In the genomic region with DNA sequence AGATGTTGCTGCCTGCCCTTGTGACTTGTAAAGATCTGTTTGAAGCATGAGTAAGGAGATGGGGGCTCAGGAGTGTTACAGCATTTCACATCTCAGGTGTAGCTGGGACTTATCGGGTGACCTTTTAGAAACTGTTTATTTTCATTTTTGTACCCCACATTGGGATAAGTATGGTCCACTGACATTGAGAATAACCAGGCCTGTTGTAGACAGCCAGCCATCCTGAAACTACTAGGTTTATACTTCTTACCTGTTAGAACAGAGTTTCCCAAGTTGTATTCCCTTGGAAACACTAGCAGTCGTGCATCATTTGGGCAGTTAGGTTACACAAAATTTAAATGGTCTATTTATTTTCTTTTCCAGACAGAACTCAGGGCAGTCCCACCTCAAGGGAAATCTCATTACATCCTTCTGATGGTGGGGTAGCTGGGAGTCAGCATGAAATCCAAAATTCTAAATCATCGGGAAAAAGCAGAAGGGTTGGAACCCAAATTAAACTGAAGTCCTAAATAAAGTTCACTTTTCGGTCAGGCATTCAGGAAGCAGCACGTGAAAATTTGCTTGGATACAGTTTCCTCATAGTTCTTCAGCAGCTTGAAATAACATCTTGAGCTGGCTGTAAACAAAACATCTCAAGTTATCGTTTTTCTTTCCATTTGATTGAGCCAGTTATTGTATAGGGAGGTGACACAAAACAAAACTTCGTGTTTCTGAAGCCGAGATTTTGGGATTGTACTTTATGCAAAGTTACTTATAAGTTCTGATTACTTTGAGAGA, we compare ENCODE assay signal across 14 cellular contexts. TPM values are rescaled to one million over a fixed set of nuclear protein-coding genes. Genes with fewer than 3 reads are reported as not detected.
DNase-seq lines count a peak whose midpoint lies in the region; ATAC-seq, FAIRE-seq and TF ChIP-seq lines count a peak whose summit lies in the region.
"Had no signal": no experiment of that assay in that cellular context is flagged by ENCODE, and none has a peak within 500 bp of the region (broad histone marks: within the 10 kb centered on the region; RNA-seq: fewer than 3 reads in every experiment).

No MANE protein-coding gene starts in this region.

- no peaks in the 10 kb centered on the region for H3K27me3 Mint-ChIP-seq in activated T-helper 17 cell treated with anti-CD3 and anti-CD28 coated beads, Interleukin-2, amount 50 U/mL, for 72 hours
- H3K27me3 Mint-ChIP-seq in activated T-cell treated with anti-CD3 and anti-CD28 coated beads, Interleukin-2, amount 50 U/mL, for 4 hours (ENCODE audit: low read depth), result no peaks in the 10 kb centered on the region
- H3K27me3 Mint-ChIP-seq: progenitor cell of endocrine pancreas had no signal

- peak overlapping the region; percentile 65 for H3K27ac ChIP-seq in C4-2B
- peak overlapping the region; percentile 85 for H3K27ac ChIP-seq in hepatocyte
- H3K27ac ChIP-seq in gastrocnemius medialis, result peak overlapping the region; percentile 86 to 96 (median 90)

- H3K4me3 Mint-ChIP-seq in activated T-helper 17 cell treated with anti-CD3 and anti-CD28 coated beads, Interleukin-2, amount 50 U/mL, for 72 hours, result peak overlapping the region; percentile 14
- H3K4me3 Mint-ChIP-seq in activated T-cell treated with anti-CD3 and anti-CD28 coated beads, Interleukin-2, amount 50 U/mL, for 4 hours, result no peak overlapping the region

- no peak for ATAC-seq in activated T-helper 17 cell treated with anti-CD3 and anti-CD28 coated beads, Interleukin-2, amount 50 U/mL, for 72 hours (replicated peaks)
- no peak for ATAC-seq in gastrocnemius medialis
- no peak for ATAC-seq in GM19397 (IDR thresholded peaks at IDR 0.05; ENCODE audit: unreplicated experiment)
- no peak for ATAC-seq in GM18868 (IDR thresholded peaks at IDR 0.05; ENCODE audit: unreplicated experiment)
- no peak for ATAC-seq in activated T-cell treated with anti-CD3 and anti-CD28 coated beads, Interleukin-2, amount 50 U/mL, for 4 hours

- H3K4me1 ChIP-seq in hepatocyte (ENCODE audit: insufficient read depth), result peaks cover 80% of the 10 kb centered on the region
- H3K4me1 ChIP-seq in gastrocnemius medialis, result peaks cover 96 to 100% of the 10 kb centered on the region in 2 donors

- H2AFZ ChIP-seq in hepatocyte, result no peak overlapping the region

- WGBS in hepatocyte (ENCODE audit: low lambda C conversion rate, missing lambda C conversion rate), result 65% methylated on average over 8 of the region's 8 CpGs

- peaks cover 56% of the 10 kb centered on the region for H4K20me1 ChIP-seq in hepatocyte (ENCODE audit: insufficient read depth, poor library complexity, severe bottlenecking)

- no peaks in the 10 kb centered on the region for H3K9me3 Mint-ChIP-seq in activated T-helper 17 cell treated with anti-CD3 and anti-CD28 coated beads, Interleukin-2, amount 50 U/mL, for 72 hours
- no peaks in the 10 kb centered on the region for H3K9me3 Mint-ChIP-seq in activated T-cell treated with anti-CD3 and anti-CD28 coated beads, Interleukin-2, amount 50 U/mL, for 4 hours

- TF ChIP-seq POLR2A in gastrocnemius medialis (IDR thresholded peaks at IDR 0.05), result no peak

- in situ Hi-C loops in gastrocnemius medialis (cut with MboI; ENCODE audit: low sequenced_read_pairs in 4 of 4), result loop anchor here in 1 of 4 donors (5.0 kb wide), 1 partner anchor 71 kb away; no protein-coding TSS in a partner anchor

- FAIRE-seq in urothelium cell line (lab: Jason Lieb, UNC), result no peak
- FAIRE-seq: colon had no signal

- peak overlapping the region; percentile 45 for H3K4me2 ChIP-seq in hepatocyte

- peaks cover 51% of the 10 kb centered on the region for H3K4me1 Mint-ChIP-seq in activated T-helper 17 cell treated with anti-CD3 and anti-CD28 coated beads, Interleukin-2, amount 50 U/mL, for 72 hours
- H3K4me1 Mint-ChIP-seq in activated T-cell treated with anti-CD3 and anti-CD28 coated beads, Interleukin-2, amount 50 U/mL, for 4 hours (ENCODE audit: low read depth), result peaks cover 59% of the 10 kb centered on the region

- no peaks in the 10 kb centered on the region for H3K9me2 ChIP-seq in hepatocyte (replicated peaks; ENCODE audit: insufficient read depth)

- no peak for DNase-seq in hepatocyte (ENCODE audit: low spot score)
- DNase-seq in gastrocnemius medialis, result no peak
- DNase-seq in urothelium cell line (ENCODE audit: low spot score), result no peak
- no peak for DNase-seq in activated T-cell treated with anti-CD3 and anti-CD28 coated beads, Interleukin-2, amount 50 U/mL, for 4 hours
- DNase-seq: AML-193, GF-D8, NCI-H774, T1000 had no signal

- H3K27ac Mint-ChIP-seq in activated T-helper 17 cell treated with anti-CD3 and anti-CD28 coated beads, Interleukin-2, amount 50 U/mL, for 72 hours, result no peak overlapping the region
- H3K27ac Mint-ChIP-seq: progenitor cell of endocrine pancreas had no signal

- TF ChIP-seq CTCF in C4-2B (conservative IDR thresholded peaks at IDR 0.05), result no peak
- no peak for TF ChIP-seq CTCF in hepatocyte (IDR thresholded peaks at IDR 0.05; ENCODE audit: poor library complexity)
- no peak for TF ChIP-seq CTCF in gastrocnemius medialis (IDR thresholded peaks at IDR 0.05 in 4 of 5, conservative IDR thresholded peaks at IDR 0.05 in 1 of 5)

- peaks cover 96% of the 10 kb centered on the region for H3K79me2 ChIP-seq in hepatocyte

- peaks cover 10% of the 10 kb centered on the region for H3K36me3 Mint-ChIP-seq in activated T-helper 17 cell treated with anti-CD3 and anti-CD28 coated beads, Interleukin-2, amount 50 U/mL, for 72 hours (ENCODE audit: low read depth)
- H3K36me3 Mint-ChIP-seq in activated T-cell treated with anti-CD3 and anti-CD28 coated beads, Interleukin-2, amount 50 U/mL, for 4 hours (ENCODE audit: insufficient read depth), result no peaks in the 10 kb centered on the region

- H3K9me3 ChIP-seq in hepatocyte (ENCODE audit: low read depth) (no peaks in the 10 kb centered on the region), gastrocnemius medialis (no peaks in the 10 kb centered on the region)

- no peak overlapping the region for H3K4me3 ChIP-seq in hepatocyte
- peak overlapping the region in 3 of 4 donors; percentile 29 to 40 (median 39) for H3K4me3 ChIP-seq in gastrocnemius medialis

- no peaks in the 10 kb centered on the region for H3K36me3 ChIP-seq in hepatocyte (replicated peaks; ENCODE audit: insufficient read depth, low read depth)
- H3K36me3 ChIP-seq in gastrocnemius medialis, result no peaks in the 10 kb centered on the region

- H3K27me3 ChIP-seq in hepatocyte (no peaks in the 10 kb centered on the region), gastrocnemius medialis (no peaks in the 10 kb centered on the region)

- intact Hi-C loops in gastrocnemius medialis (cut with DNase I; ENCODE audit: low total_unique reads), result no loop called here

RNA-seq across cellular contexts. Expression of a gene that starts 30.5 kb away (rescaled TPM):
- 10 to 100 TPM; 10.4 to 21.3 TPM for total RNA-seq in activated T-helper 17 cell treated with anti-CD3 and anti-CD28 coated beads, Interleukin-2, amount 50 U/mL, for 72 hours
- total RNA-seq in hepatocyte, result 51.0 and 54.9 TPM in 2 replicates
- 44.6 and 50.1 TPM in 2 replicates for polyA plus RNA-seq in hepatocyte
- total RNA-seq in gastrocnemius medialis, result 100 to 1,000 TPM; 111 to 293 (median 183) TPM
- total RNA-seq in activated T-cell treated with anti-CD3 and anti-CD28 coated beads, Interleukin-2, amount 50 U/mL, for 4 hours, result 10 to 100 TPM in 2 of 3 donors, 1 to 10 TPM in 1; 8.5 to 13.0 (median 10.8) TPM
